11 cellular contexts compared by ENCODE assay signal in the genomic region with DNA sequence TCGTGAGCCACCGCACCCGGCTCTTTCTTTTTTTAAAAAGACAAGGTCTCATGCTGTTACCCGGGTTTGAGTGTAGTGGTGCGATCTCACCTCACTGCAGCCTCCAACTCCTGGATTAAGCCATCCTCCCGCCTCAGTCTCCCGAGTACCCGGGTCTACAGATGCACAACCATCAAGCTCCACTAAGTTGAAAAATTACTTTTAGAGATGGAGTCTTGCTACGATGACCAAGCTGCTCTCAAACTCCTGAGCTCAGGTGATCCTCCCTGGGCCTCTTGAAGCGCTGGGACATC. TPM values are rescaled to one million over a fixed set of nuclear protein-coding genes. Genes with fewer than 3 reads are reported as not detected.
DNase-seq lines count a peak whose midpoint lies in the region; TF ChIP-seq lines count a peak whose summit lies in the region.
"Had no signal": no experiment of that assay in that cellular context is flagged by ENCODE, and none has a peak within 500 bp of the region (broad histone marks: within the 10 kb centered on the region; RNA-seq: fewer than 3 reads in every experiment).

No MANE protein-coding gene starts in this region.

- peaks cover 63% of the 10 kb centered on the region for H3K79me2 ChIP-seq in osteoblast (ENCODE audit: insufficient read depth, low read length)

- peak overlapping the region; percentile 96 for H3K4me2 ChIP-seq in BLaER1
- H3K4me2 ChIP-seq in osteoblast (ENCODE audit: insufficient read depth, low read length): no peak overlapping the region

- intact Hi-C loops in activated T-helper 2 cell treated with anti-CD3 and anti-CD28 coated beads, Interferon-gamma antibody, Interleukin-2, Interleukin-4, amounts not matched to agents 10 μg/mL and 5 μg/mL and 100 μg/mL, durations not matched to agents 14 hours and 24 hours and 36 hours (cut with micrococcal nuclease): loop anchor here (5.0 kb wide), 3 partner anchors 143 to 202 kb away; a partner anchor contains a TSS

- no peak overlapping the region for H2AFZ ChIP-seq in osteoblast (ENCODE audit: low read length)

- peaks cover 68% of the 10 kb centered on the region for H3K36me3 Mint-ChIP-seq in activated T-helper 2 cell treated with anti-CD3 and anti-CD28 coated beads, Interferon-gamma antibody, Interleukin-2, Interleukin-4, amounts not matched to agents 10 μg/mL and 5 μg/mL and 100 μg/mL, durations not matched to agents 14 hours and 24 hours and 36 hours (ENCODE audit: low read depth)
- H3K36me3 Mint-ChIP-seq in mesothelial cell of epicardium: peaks cover 38% of the 10 kb centered on the region

- in situ Hi-C loops in HAP-1 (cut with MboI; ENCODE audit: low sequenced_read_pairs): no loop called here

- H3K4me3 Mint-ChIP-seq in activated T-helper 2 cell treated with anti-CD3 and anti-CD28 coated beads, Interferon-gamma antibody, Interleukin-2, Interleukin-4, amounts not matched to agents 10 μg/mL and 5 μg/mL and 100 μg/mL, durations not matched to agents 14 hours and 24 hours and 36 hours (ENCODE audit: low read depth): peak overlapping the region; percentile 51
- H3K4me3 Mint-ChIP-seq in mesothelial cell of epicardium: peak overlapping the region; percentile 93

- H3K9me3 ChIP-seq in BLaER1: no peaks in the 10 kb centered on the region
- H3K9me3 ChIP-seq in HAP-1: no peaks in the 10 kb centered on the region
- H3K9me3 ChIP-seq in osteoblast (ENCODE audit: low read depth, low read length): no peaks in the 10 kb centered on the region
- H3K9me3 ChIP-seq: upper lobe of left lung had no signal

- H4K20me1 ChIP-seq in BLaER1 (peaks cover 69% of the 10 kb centered on the region), osteoblast (ENCODE audit: insufficient read depth, low read length) (peaks cover 67% of the 10 kb centered on the region)

- DNase-seq in HAP-1 (ENCODE audit: low spot score in 2 of 2) (no peak), mesothelial cell of epicardium (ENCODE audit: low spot score in 2 of 2, unreplicated experiment in 2 of 2) (peak in 1 of 2 experiments; percentile 32), GF-D8 (lab: John Stamatoyannopoulos, UW) (no peak), H7 (no peak), C1 segment of cervical spinal cord (lab: John Stamatoyannopoulos, UW) (no peak), osteoblast (ENCODE audit: insufficient read length, low spot score, missing footprints) (no peak)
- no peak for DNase-seq in activated T-helper 2 cell treated with anti-CD3 and anti-CD28 coated beads, Interferon-gamma antibody, Interleukin-2, Interleukin-4, amounts not matched to agents 10 μg/mL and 5 μg/mL and 100 μg/mL, durations not matched to agents 14 hours and 24 hours and 36 hours (ENCODE audit: low spot score)
- DNase-seq: MV-4-11, NCI-H82 had no signal

- peaks cover 67% of the 10 kb centered on the region for H3K36me3 ChIP-seq in BLaER1
- peaks cover 70% of the 10 kb centered on the region for H3K36me3 ChIP-seq in HAP-1 (replicated peaks)
- peaks cover 52% of the 10 kb centered on the region for H3K36me3 ChIP-seq in H7 (replicated peaks; ENCODE audit: control insufficient read depth, insufficient read depth, low read length)
- H3K36me3 ChIP-seq in osteoblast (ENCODE audit: insufficient read depth, low read length): peaks cover 61% of the 10 kb centered on the region

- peaks cover 17% of the 10 kb centered on the region for H3K4me1 Mint-ChIP-seq in activated T-helper 2 cell treated with anti-CD3 and anti-CD28 coated beads, Interferon-gamma antibody, Interleukin-2, Interleukin-4, amounts not matched to agents 10 μg/mL and 5 μg/mL and 100 μg/mL, durations not matched to agents 14 hours and 24 hours and 36 hours (ENCODE audit: low read depth)
- peaks cover 30% of the 10 kb centered on the region for H3K4me1 Mint-ChIP-seq in mesothelial cell of epicardium

- no peak overlapping the region for H3K27ac ChIP-seq in BLaER1
- H3K27ac ChIP-seq in osteoblast (ENCODE audit: low read depth, low read length): no peak overlapping the region
- H3K27ac ChIP-seq: upper lobe of left lung had no signal

- peak overlapping the region; percentile 99; the same call in 1 of the 2 replicates for H3K9ac ChIP-seq in BLaER1

- H3K4me3 ChIP-seq in BLaER1 (no peak overlapping the region), HAP-1 (peak overlapping the region; percentile 100; the same call in 1 of the 2 replicates), H7 (ENCODE audit: insufficient read depth, low read depth, low read length) (no peak overlapping the region), osteoblast (ENCODE audit: insufficient read depth, low read length) (no peak overlapping the region)

- no peaks in the 10 kb centered on the region for H3K9me3 Mint-ChIP-seq in activated T-helper 2 cell treated with anti-CD3 and anti-CD28 coated beads, Interferon-gamma antibody, Interleukin-2, Interleukin-4, amounts not matched to agents 10 μg/mL and 5 μg/mL and 100 μg/mL, durations not matched to agents 14 hours and 24 hours and 36 hours
- no peaks in the 10 kb centered on the region for H3K9me3 Mint-ChIP-seq in mesothelial cell of epicardium

- H3K27me3 ChIP-seq in BLaER1 (no peaks in the 10 kb centered on the region), HAP-1 (ENCODE audit: low read depth) (no peaks in the 10 kb centered on the region), H7 (ENCODE audit: control insufficient read depth, insufficient read depth, low read length) (no peaks in the 10 kb centered on the region), osteoblast (ENCODE audit: insufficient read depth, low read length) (no peaks in the 10 kb centered on the region)
- H3K27me3 ChIP-seq: upper lobe of left lung had no signal

- H3K27ac Mint-ChIP-seq in activated T-helper 2 cell treated with anti-CD3 and anti-CD28 coated beads, Interferon-gamma antibody, Interleukin-2, Interleukin-4, amounts not matched to agents 10 μg/mL and 5 μg/mL and 100 μg/mL, durations not matched to agents 14 hours and 24 hours and 36 hours: no peak overlapping the region
- H3K27ac Mint-ChIP-seq in mesothelial cell of epicardium: no peak overlapping the region

- peaks cover 42% of the 10 kb centered on the region for H3K4me1 ChIP-seq in BLaER1
- H3K4me1 ChIP-seq in HAP-1: peaks cover 7% of the 10 kb centered on the region
- peaks cover 30% of the 10 kb centered on the region for H3K4me1 ChIP-seq in osteoblast (ENCODE audit: insufficient read depth, low read length)

- TF ChIP-seq CTCF in mesothelial cell of epicardium (IDR thresholded peaks at IDR 0.05; ENCODE audit: unreplicated experiment) (no peak), osteoblast (IDR thresholded peaks at IDR 0.05; ENCODE audit: extremely low read depth, low read depth, low read length) (no peak)

- H3K27me3 Mint-ChIP-seq in activated T-helper 2 cell treated with anti-CD3 and anti-CD28 coated beads, Interferon-gamma antibody, Interleukin-2, Interleukin-4, amounts not matched to agents 10 μg/mL and 5 μg/mL and 100 μg/mL, durations not matched to agents 14 hours and 24 hours and 36 hours (ENCODE audit: low read depth): no peaks in the 10 kb centered on the region
- H3K27me3 Mint-ChIP-seq in mesothelial cell of epicardium (ENCODE audit: low read depth): no peaks in the 10 kb centered on the region

RNA-seq across cellular contexts. Expression of a gene that starts 2.0 kb away (rescaled TPM):
- 318 and 325 TPM in 2 replicates for total RNA-seq in activated T-helper 2 cell treated with anti-CD3 and anti-CD28 coated beads, Interferon-gamma antibody, Interleukin-2, Interleukin-4, amounts not matched to agents 10 μg/mL and 5 μg/mL and 100 μg/mL, durations not matched to agents 14 hours and 24 hours and 36 hours
- total RNA-seq in mesothelial cell of epicardium (453 to 469 TPM (median 460 TPM) in 3 replicates), osteoblast (182 and 203 TPM in 2 replicates)
- 496 and 508 TPM in 2 replicates for total RNA-seq in H7 (2014; rRNA removed; shearing (Covaris generic))

RNA-seq across cellular contexts. Expression of a gene that starts 53.4 kb away (rescaled TPM):
- 6.8 and 7.4 TPM in 2 replicates for total RNA-seq in activated T-helper 2 cell treated with anti-CD3 and anti-CD28 coated beads, Interferon-gamma antibody, Interleukin-2, Interleukin-4, amounts not matched to agents 10 μg/mL and 5 μg/mL and 100 μg/mL, durations not matched to agents 14 hours and 24 hours and 36 hours
- 0.16 to 0.20 TPM in 2 of 3 replicates, not detected in the other for total RNA-seq in mesothelial cell of epicardium
- 0.07 TPM in 1 of 2 replicates, not detected in the other for total RNA-seq in H7 (2014; rRNA removed; shearing (Covaris generic))
- total RNA-seq in osteoblast: 0.72 and 0.88 TPM in 2 replicates
